ENCODE assay signal across 8 cellular contexts in the genomic region with DNA sequence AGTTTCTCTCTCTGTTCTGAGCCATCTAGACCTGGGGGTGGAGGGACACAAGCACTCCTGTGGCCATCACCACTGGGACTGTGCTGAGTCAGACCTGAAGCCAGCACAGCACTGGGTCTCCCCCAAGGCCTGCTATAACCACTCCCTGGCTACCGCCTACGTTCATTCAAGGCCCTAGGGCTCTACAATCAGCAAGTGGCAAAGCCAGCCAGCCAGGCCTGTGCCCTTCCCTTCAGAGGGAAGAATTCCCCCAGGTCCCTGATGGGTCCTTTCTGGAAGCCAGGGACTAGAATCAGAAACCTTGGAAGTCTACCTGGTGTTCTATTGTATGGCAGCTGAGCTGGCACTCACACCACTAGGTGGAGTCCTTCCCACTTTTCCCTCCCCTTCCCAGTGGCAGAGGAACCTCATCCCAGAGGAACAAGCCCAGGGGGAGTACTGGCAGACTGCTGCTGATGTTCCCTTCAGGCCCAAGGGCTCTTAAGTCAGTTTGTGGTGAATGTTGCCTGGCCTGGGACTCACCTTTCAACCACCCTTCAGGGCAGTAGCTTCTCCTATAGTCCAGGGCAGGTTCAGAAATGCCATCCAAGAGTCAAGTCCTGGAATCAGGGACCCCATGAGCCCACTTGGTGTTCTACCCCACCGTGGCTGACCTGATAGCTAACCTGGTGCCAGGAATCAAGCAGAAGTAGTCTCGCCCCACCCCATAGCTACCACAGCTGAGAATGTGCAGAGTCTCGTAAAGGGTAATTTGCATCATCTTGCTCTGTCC. TPM values are rescaled to one million over a fixed set of nuclear protein-coding genes. Genes with fewer than 3 reads are reported as not detected.
DNase-seq lines count a peak whose midpoint lies in the region; ATAC-seq and TF ChIP-seq lines count a peak whose summit lies in the region.

No MANE protein-coding gene starts in this region.

- peak in 1 of 2 donors; percentile 53 for TF ChIP-seq CTCF in right atrium auricular region (IDR thresholded peaks at IDR 0.05)
- peak; percentile 49 to 89 (median 84); a peak in 5 of 6 replicates for TF ChIP-seq CTCF in HCT116 (IDR thresholded peaks at IDR 0.05 in 2 of 3, conservative IDR thresholded peaks at IDR 0.05 in 1 of 3; ENCODE audit: borderline replicate concordance in 1 of 3, insufficient read depth in 1 of 3, low read depth in 2 of 3, low read length in 2 of 3)
- TF ChIP-seq CTCF in heart left ventricle (IDR thresholded peaks at IDR 0.05): peak in 11 of 12 donors; percentile 25 to 58 (median 38)
- TF ChIP-seq CTCF in upper lobe of right lung (IDR thresholded peaks at IDR 0.05): peak; percentile 38
- TF ChIP-seq CTCF in uterus (IDR thresholded peaks at IDR 0.05): peak in 1 of 4 experiments; percentile 5

- RAD21 ChIA-PET in HCT116 (lab: Charles Lee; ENCODE audit: low non-redundant PET in 1 of 2, low total read pairs in 2 of 2, uncharacterized antibody in 2 of 2, unreplicated experiment in 2 of 2): interaction anchor here in 1 of 2 experiments (1.3 kb wide), 1 partner anchor 22 kb away, joined by 3 read pairs; no protein-coding TSS in a partner anchor

- ATAC-seq in Right ventricle myocardium inferior (peak; percentile 57), HCT116 (peak; percentile 98), heart left ventricle (peak; percentile 43 to 68 (median 61)), upper lobe of right lung (peak; percentile 79)

- intact Hi-C loops in Right ventricle myocardium inferior (cut with DNase I) (loop anchor here (10.0 kb wide), 1 partner anchor 209 kb away; no protein-coding TSS in a partner anchor), HCT116 (cut with micrococcal nuclease) (loop anchor here (1.0 kb wide), 1 partner anchor 208 kb away; no protein-coding TSS in a partner anchor), heart left ventricle (cut with DNase I) (loop anchor here in 3 of 10 donors (5.0 to 10.0 kb wide), 3 partner anchors 206 to 279 kb away; a partner anchor contains a TSS), upper lobe of right lung (cut with DNase I) (no loop called here), uterus (cut with DNase I; ENCODE audit: low total_unique reads) (no loop called here)

- TF ChIP-seq POLR2A in HCT116 (IDR thresholded peaks at IDR 0.05; ENCODE audit: borderline replicate concordance, extremely low read depth, insufficient read depth, insufficient read length) (no peak), heart left ventricle (IDR thresholded peaks at IDR 0.05) (no peak), uterus (IDR thresholded peaks at IDR 0.05) (no peak)

- DNase-seq in Right ventricle myocardium inferior (ENCODE audit: missing footprints): no peak
- no peak for DNase-seq in right atrium auricular region (ENCODE audit: low spot score)
- DNase-seq in HCT116 (ENCODE audit: low read depth, low spot score): peak; percentile 31
- DNase-seq in RKO (ENCODE audit: low spot score): peak; percentile 27
- DNase-seq in heart left ventricle: no peak
- no peak for DNase-seq in upper lobe of right lung
- DNase-seq in uterus: no peak
- DNase-seq in NCI-H1436 treated with DMSO at 0.1 percent for 48 hours (lab: John Stamatoyannopoulos, UW): no peak

- no peaks in the 10 kb centered on the region for H4K20me1 ChIP-seq in HCT116 (ENCODE audit: insufficient read depth)

- H3K9ac ChIP-seq in HCT116 (ENCODE audit: low read length): no peak overlapping the region

- H3K4me3 ChIP-seq in right atrium auricular region (no peak overlapping the region), HCT116 (replicated peaks in 1 of 2; ENCODE audit: low read depth in 1 of 2, low read length in 2 of 2) (no peak overlapping the region), heart left ventricle (no peak overlapping the region), upper lobe of right lung (no peak overlapping the region), uterus (no peak overlapping the region)

- H3K27ac ChIP-seq in right atrium auricular region: no peak overlapping the region
- no peak overlapping the region for H3K27ac ChIP-seq in HCT116 (ENCODE audit: low read depth, low read length)
- no peak overlapping the region for H3K27ac ChIP-seq in heart left ventricle
- no peak overlapping the region for H3K27ac ChIP-seq in upper lobe of right lung
- no peak overlapping the region for H3K27ac ChIP-seq in uterus

- H3K27me3 ChIP-seq in right atrium auricular region (no peaks in the 10 kb centered on the region), HCT116 (ENCODE audit: insufficient read depth, low read length) (no peaks in the 10 kb centered on the region), heart left ventricle (no peaks in the 10 kb centered on the region), upper lobe of right lung (no peaks in the 10 kb centered on the region), uterus (no peaks in the 10 kb centered on the region)

- 84 to 95% (median 91%) methylated on average over 5 of the region's 5 CpGs for WGBS in heart left ventricle, 4 donors

- H3K79me2 ChIP-seq in HCT116 (ENCODE audit: insufficient read depth, low read length): peaks cover 49% of the 10 kb centered on the region

- peaks cover 0 to 11% of the 10 kb centered on the region in 2 donors for H3K4me1 ChIP-seq in right atrium auricular region
- peaks cover 3 to 9% of the 10 kb centered on the region in 2 experiments; a peak in 3 of 4 replicates for H3K4me1 ChIP-seq in HCT116 (ENCODE audit: control insufficient read depth in 1 of 2, insufficient read depth in 2 of 2, low read length in 2 of 2)
- H3K4me1 ChIP-seq in heart left ventricle: peaks cover 0 to 28% (median 7%) of the 10 kb centered on the region in 12 donors
- no peaks in the 10 kb centered on the region for H3K4me1 ChIP-seq in upper lobe of right lung
- no peaks in the 10 kb centered on the region for H3K4me1 ChIP-seq in uterus

- POLR2A ChIA-PET in HCT116 (lab: Charles Lee): no interaction called here

- peak overlapping the region; percentile 15; the same call in 1 of the 2 replicates for H3K4me2 ChIP-seq in HCT116 (ENCODE audit: low read length)

- peak; percentile 69 for TF ChIP-seq RAD21 in HCT116 (IDR thresholded peaks at IDR 0.05; ENCODE audit: low read depth)

- H3K9me2 ChIP-seq in HCT116 (ENCODE audit: insufficient read depth): no peaks in the 10 kb centered on the region

- no peaks in the 10 kb centered on the region for H3K9me3 ChIP-seq in right atrium auricular region
- H3K9me3 ChIP-seq in HCT116 (ENCODE audit: control insufficient read depth in 1 of 2, insufficient read depth in 1 of 2, low read depth in 1 of 2, low read length in 2 of 2): no peaks in the 10 kb centered on the region
- H3K9me3 ChIP-seq in heart left ventricle: peaks cover 0 to 6% (median 0%) of the 10 kb centered on the region in 12 donors
- H3K9me3 ChIP-seq in upper lobe of right lung: no peaks in the 10 kb centered on the region
- H3K9me3 ChIP-seq in uterus: no peaks in the 10 kb centered on the region

- no peaks in the 10 kb centered on the region for H3K36me3 ChIP-seq in right atrium auricular region
- H3K36me3 ChIP-seq in HCT116 (ENCODE audit: control insufficient read depth in 1 of 2, insufficient read depth in 2 of 2, low read length in 2 of 2): no peaks in the 10 kb centered on the region
- no peaks in the 10 kb centered on the region for H3K36me3 ChIP-seq in heart left ventricle
- no peaks in the 10 kb centered on the region for H3K36me3 ChIP-seq in upper lobe of right lung
- H3K36me3 ChIP-seq in uterus: no peaks in the 10 kb centered on the region

- no TSS peak for BruUV-seq in HCT116 (replicated peaks; lab: Mats Ljungman, UMichigan)

- H2AFZ ChIP-seq in HCT116 (ENCODE audit: low read depth, low read length, poor library complexity, severe bottlenecking): no peak overlapping the region

- CTCF ChIA-PET in HCT116 (lab: Charles Lee): interaction anchor here (1.4 to 3.0 kb wide), 6 partner anchors 13 to 209 kb away, joined by 3 to 9 read pairs (median 6); no protein-coding TSS in a partner anchor

TF ChIP-seq in HCT116, 20 proteins besides CTCF, POLR2A, EP300 and RAD21 (continues in another document):
- TF ChIP-seq SIN3A (IDR thresholded peaks at IDR 0.05; ENCODE audit: low read depth): no peak
- TF ChIP-seq EZH2 (IDR thresholded peaks at IDR 0.05): no peak
- TF ChIP-seq ELF1 (IDR thresholded peaks at IDR 0.05; ENCODE audit: borderline replicate concordance, low read depth): no peak
- TF ChIP-seq JUND (IDR thresholded peaks at IDR 0.05): no peak
- TF ChIP-seq EZH2phosphoT487 (IDR thresholded peaks at IDR 0.05; ENCODE audit: borderline replicate concordance): no peak
- no peak for TF ChIP-seq SP1 (IDR thresholded peaks at IDR 0.05; ENCODE audit: low read depth)
- TF ChIP-seq POLR2AphosphoS5 (IDR thresholded peaks at IDR 0.05; ENCODE audit: low read depth, low read length): no peak
- TF ChIP-seq YY1 (IDR thresholded peaks at IDR 0.05; ENCODE audit: extremely low read depth, insufficient replicate concordance, low read depth, low read length): no peak
- TF ChIP-seq EGR1 (IDR thresholded peaks at IDR 0.05; ENCODE audit: low read depth): no peak
- TF ChIP-seq, protein P1, sequence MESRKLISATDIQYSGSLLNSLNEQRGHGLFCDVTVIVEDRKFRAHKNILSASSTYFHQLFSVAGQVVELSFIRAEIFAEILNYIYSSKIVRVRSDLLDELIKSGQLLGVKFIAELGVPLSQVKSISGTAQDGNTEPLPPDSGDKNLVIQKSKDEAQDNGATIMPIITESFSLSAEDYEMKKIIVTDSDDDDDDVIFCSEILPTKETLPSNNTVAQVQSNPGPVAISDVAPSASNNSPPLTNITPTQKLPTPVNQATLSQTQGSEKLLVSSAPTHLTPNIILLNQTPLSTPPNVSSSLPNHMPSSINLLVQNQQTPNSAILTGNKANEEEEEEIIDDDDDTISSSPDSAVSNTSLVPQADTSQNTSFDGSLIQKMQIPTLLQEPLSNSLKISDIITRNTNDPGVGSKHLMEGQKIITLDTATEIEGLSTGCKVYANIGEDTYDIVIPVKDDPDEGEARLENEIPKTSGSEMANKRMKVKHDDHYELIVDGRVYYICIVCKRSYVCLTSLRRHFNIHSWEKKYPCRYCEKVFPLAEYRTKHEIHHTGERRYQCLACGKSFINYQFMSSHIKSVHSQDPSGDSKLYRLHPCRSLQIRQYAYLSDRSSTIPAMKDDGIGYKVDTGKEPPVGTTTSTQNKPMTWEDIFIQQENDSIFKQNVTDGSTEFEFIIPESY (IDR thresholded peaks at IDR 0.05; ENCODE audit: extremely low read depth, insufficient replicate concordance, low read length): no peak
- TF ChIP-seq TCF7L2 (IDR thresholded peaks at IDR 0.05; ENCODE audit: borderline replicate concordance, extremely low read depth, insufficient read depth, insufficient read length): no peak
- TF ChIP-seq CBX3 (IDR thresholded peaks at IDR 0.05; ENCODE audit: low read depth): no peak
- TF ChIP-seq SRF (IDR thresholded peaks at IDR 0.05; ENCODE audit: low read depth): no peak

RNA-seq across cellular contexts. Expression of a gene that starts 20.0 kb away (rescaled TPM):
- total RNA-seq in Right ventricle myocardium inferior: 9.0 TPM
- total RNA-seq in right atrium auricular region: 10 to 100 TPM; 10.6 to 13.6 TPM
- 15.6 TPM for total RNA-seq in HCT116 (2021; ENCODE audit: unreplicated experiment)
- polyA plus RNA-seq in HCT116 (2012): 4.0 and 4.4 TPM in 2 replicates
- total RNA-seq in heart left ventricle: 10 to 100 TPM; 10.0 to 16.9 (median 11.5) TPM
- 1 to 10 TPM; 3.0 to 3.5 TPM for polyA plus RNA-seq in heart left ventricle
- total RNA-seq in upper lobe of right lung: 10.9 TPM
- total RNA-seq in uterus: 10 to 100 TPM; 11.5 to 41.3 (median 15.5) TPM

Comparison
In these comparisons a context has a peak if more than half of its experiments do, and no peak if none do; other contexts are left out.
1. DNase-seq: peak in HCT116 (single experiment) and RKO (single experiment); none in Right ventricle myocardium inferior (single experiment), right atrium auricular region (single experiment), heart left ventricle (0 of 5), upper lobe of right lung (single experiment), uterus (0 of 2) and NCI-H1436 treated with DMSO at 0.1 percent for 48 hours (single experiment).
2. intact Hi-C loops: an anchor here in Right ventricle myocardium inferior (10.0 kb wide) and HCT116 (1.0 kb wide); none called in upper lobe of right lung and uterus.
3. Peak in every context shown above with its lines, with median percentiles within 50 percentile points of each other: ATAC-seq.